24 cellular contexts compared by ENCODE assay signal in genomic region chr7:108575156-108575555, GRCh38.
"Had no signal": no experiment of that assay in that cellular context is flagged by ENCODE, and none has a peak within 500 bp of the region (broad histone marks: within the 10 kb centered on the region; RNA-seq: fewer than 3 reads in every experiment).

No MANE protein-coding gene starts in this region.

- H3K27ac ChIP-seq: ascending aorta, breast epithelium, cardiac muscle cell, coronary artery had no signal

- H3K4me1 ChIP-seq: breast epithelium had no signal

- FAIRE-seq: frontal cortex had no signal

- ATAC-seq: activated naive CD4-positive, alpha-beta T cell treated with anti-CD3 and anti-CD28 coated beads, Interleukin-2, amount 50 U/mL, for 72 hours; activated T-cell treated with anti-CD3 and anti-CD28 coated beads, Interleukin-2, amount 50 U/mL, for 4 hours; esophagus mucosa had no signal

- DNase-seq: activated CD4-positive, alpha-beta memory T cell treated with anti-CD3 and anti-CD28 coated beads, Interleukin-2, amount 10 ng/mL, durations not matched to agents 7 days and 5 days; activated CD4-positive, alpha-beta T cell treated with anti-CD3 and anti-CD28 coated beads for 1 hour; activated CD4-positive, alpha-beta T cell treated with anti-CD3 and anti-CD28 coated beads for 4 hours; activated CD4-positive, alpha-beta T cell treated with anti-CD3 and anti-CD28 coated beads, Interleukin-2, amount 10 ng/mL, durations not matched to agents 7 days and 5 days; activated CD4-positive, alpha-beta T cell treated with anti-CD3 and anti-CD28 coated beads, Interleukin-2, amount 50 U/mL, for 4 hours; activated gamma-delta T cell; activated naive CD4-positive, alpha-beta T cell; activated naive CD4-positive, alpha-beta T cell treated with anti-CD3 and anti-CD28 coated beads, Interleukin-2, amount 10 ng/mL, durations not matched to agents 7 days and 5 days; activated naive CD8-positive, alpha-beta T cell treated with anti-CD3 and anti-CD28 coated beads, Interleukin-2, amount 10 ng/mL, durations not matched to agents 7 days and 5 days; activated T-cell treated with anti-CD3 and anti-CD28 coated beads, Interleukin-2, amount 50 U/mL, for 4 hours; central memory CD4-positive, alpha-beta T cell; dorsolateral prefrontal cortex; effector memory CD4-positive, alpha-beta T cell; endodermal cell; foreskin fibroblast; head of caudate nucleus; T-helper 2 cell had no signal

- H3K27me3 ChIP-seq: ascending aorta, breast epithelium, cardiac muscle cell, dorsolateral prefrontal cortex had no signal

- H3K4me3 ChIP-seq: ascending aorta, breast epithelium, cardiac muscle cell, coronary artery, dorsolateral prefrontal cortex had no signal

- H3K9me3 ChIP-seq: ascending aorta had no signal
